8 cellular contexts compared by ENCODE assay signal in the genomic region with DNA sequence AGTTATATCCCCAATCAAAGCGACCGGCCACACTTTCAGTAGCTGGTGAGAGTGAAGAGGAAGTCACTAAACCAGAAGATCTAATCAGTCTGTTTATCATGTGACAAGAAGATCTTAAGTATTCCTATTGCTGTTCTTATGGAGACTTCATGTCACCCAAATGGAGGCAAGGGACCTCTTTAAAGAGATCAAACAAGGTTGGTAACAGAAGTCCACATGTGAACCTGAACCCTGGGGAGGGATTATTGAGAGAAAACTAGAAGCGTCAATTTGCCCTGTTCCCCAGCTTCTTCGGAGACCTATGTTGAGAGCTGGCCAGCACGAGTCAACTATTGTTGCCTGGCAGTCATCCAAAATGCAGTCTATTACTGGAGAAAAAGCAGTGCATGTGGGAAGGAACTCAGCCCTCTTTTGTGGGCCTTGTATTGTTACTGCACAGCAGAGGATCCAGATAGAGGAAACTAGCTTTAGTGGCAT.
A peak's percentile ranks its signal among the peaks of the same experiment; 100 is the strongest.
DNase-seq lines count a peak whose midpoint lies in the region; ATAC-seq and TF ChIP-seq lines count a peak whose summit lies in the region.

No MANE protein-coding gene starts in this region.

- peak; percentile 60 for ATAC-seq in HG02938 (IDR thresholded peaks at IDR 0.05; ENCODE audit: unreplicated experiment)

- H3K27ac Mint-ChIP-seq in stimulated activated naive CD8-positive, alpha-beta T cell treated with anti-CD3 and anti-CD28 coated beads, Interleukin-15, Interleukin-2, amounts not matched to agents 100 ng/mL and 50 ng/mL, for 24 hours = peak overlapping the region; percentile 34

- no peaks in the 10 kb centered on the region for H3K36me3 Mint-ChIP-seq in stimulated activated naive CD8-positive, alpha-beta T cell treated with anti-CD3 and anti-CD28 coated beads, Interleukin-15, Interleukin-2, amounts not matched to agents 100 ng/mL and 50 ng/mL, for 24 hours (ENCODE audit: low read depth)

- CTCF ChIA-PET in RWPE1 (lab: Yijun Ruan, JAX) = no interaction called here

- H3K9me3 Mint-ChIP-seq in stimulated activated naive CD8-positive, alpha-beta T cell treated with anti-CD3 and anti-CD28 coated beads, Interleukin-15, Interleukin-2, amounts not matched to agents 100 ng/mL and 50 ng/mL, for 24 hours = no peaks in the 10 kb centered on the region

- H3K27me3 Mint-ChIP-seq in stimulated activated naive CD8-positive, alpha-beta T cell treated with anti-CD3 and anti-CD28 coated beads, Interleukin-15, Interleukin-2, amounts not matched to agents 100 ng/mL and 50 ng/mL, for 24 hours = no peaks in the 10 kb centered on the region

- POLR2A ChIA-PET in RWPE1 (lab: Yijun Ruan, JAX; ENCODE audit: low non-redundant PET) = no interaction called here

- peak; percentile 43 for DNase-seq in ELR (ENCODE audit: low read depth)
- DNase-seq in RWPE1 (ENCODE audit: low spot score) = peak; percentile 13
- DNase-seq in fibroblast of peridontal ligament (ENCODE audit: extremely low read depth) = peak; percentile 53
- no peak for DNase-seq in GM03348 (ENCODE audit: low spot score)
- no peak for DNase-seq in stimulated activated CD4-positive, alpha-beta T cell treated with anti-CD3 and anti-CD28 coated beads, Interleukin-12 subunit alpha, Interleukin-12 subunit beta, amount 100 ng/mL, for 4 hours
- no peak for DNase-seq in GM13976 (ENCODE audit: low spot score)

- in situ Hi-C loops in GM13976 (cut with MboI; ENCODE audit: low sequenced_read_pairs, unreplicated experiment) = no loop called here

- H3K4me1 Mint-ChIP-seq in stimulated activated naive CD8-positive, alpha-beta T cell treated with anti-CD3 and anti-CD28 coated beads, Interleukin-15, Interleukin-2, amounts not matched to agents 100 ng/mL and 50 ng/mL, for 24 hours (ENCODE audit: low read depth) = peaks cover 27% of the 10 kb centered on the region

- TF ChIP-seq CTCF in RWPE1 (conservative IDR thresholded peaks at IDR 0.05; ENCODE audit: low read depth) (no peak), GM13976 (IDR thresholded peaks at IDR 0.05; ENCODE audit: borderline replicate concordance, control extremely low read depth, extremely low read depth, insufficient read depth, missing control alignments) (no peak)

- peak overlapping the region; percentile 60 for H3K4me3 Mint-ChIP-seq in stimulated activated naive CD8-positive, alpha-beta T cell treated with anti-CD3 and anti-CD28 coated beads, Interleukin-15, Interleukin-2, amounts not matched to agents 100 ng/mL and 50 ng/mL, for 24 hours

- H3K27ac ChIP-seq in RWPE1 = no peak overlapping the region

Comparison
In these comparisons a context has a peak if more than half of its experiments do, and no peak if none do; other contexts are left out.
1. DNase-seq: peak in ELR (single experiment), RWPE1 (single experiment) and fibroblast of peridontal ligament (single experiment); none in GM03348 (single experiment), stimulated activated CD4-positive, alpha-beta T cell treated with anti-CD3 and anti-CD28 coated beads, Interleukin-12 subunit alpha, Interleukin-12 subunit beta, amount 100 ng/mL, for 4 hours (single experiment) and GM13976 (single experiment).